Comparison of ENCODE assay signal across 17 cellular contexts in the genomic region with DNA sequence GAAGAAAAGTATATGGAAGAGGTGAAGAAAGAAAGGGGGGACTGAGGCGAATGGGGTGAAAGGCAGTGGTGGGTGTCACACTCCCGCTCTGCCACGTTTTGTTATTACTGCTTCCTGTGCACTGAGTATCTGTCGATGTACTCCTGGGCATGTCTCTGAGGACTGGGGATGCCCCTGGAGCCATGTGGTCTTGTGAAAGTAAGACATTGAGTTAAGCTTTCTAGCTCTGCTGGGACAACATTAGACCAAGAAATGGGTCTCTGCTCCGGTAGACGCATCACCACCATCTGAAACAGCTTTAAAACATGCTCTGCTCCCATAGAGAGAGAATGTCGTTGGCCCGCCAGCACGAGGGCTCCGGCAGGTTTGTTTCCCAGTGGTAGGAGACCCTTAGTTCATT. TPM values are rescaled to one million over a fixed set of nuclear protein-coding genes. Genes with fewer than 3 reads are reported as not detected.
DNase-seq lines count a peak whose midpoint lies in the region; ATAC-seq, FAIRE-seq and TF ChIP-seq lines count a peak whose summit lies in the region.
"Had no signal": no experiment of that assay in that cellular context is flagged by ENCODE, and none has a peak within 500 bp of the region (broad histone marks: within the 10 kb centered on the region; RNA-seq: fewer than 3 reads in every experiment).

No MANE protein-coding gene starts in this region.

- H3K4me1 Mint-ChIP-seq in activated T-helper 17 cell treated with anti-CD3 and anti-CD28 coated beads, Interleukin-2, amount 50 U/mL, for 72 hours, result peaks cover 37% of the 10 kb centered on the region

- no peaks in the 10 kb centered on the region for H3K36me3 Mint-ChIP-seq in activated T-helper 17 cell treated with anti-CD3 and anti-CD28 coated beads, Interleukin-2, amount 50 U/mL, for 72 hours (ENCODE audit: low read depth)

- no peaks in the 10 kb centered on the region for H3K36me3 ChIP-seq in left lung
- H3K36me3 ChIP-seq: SJCRH30, uterus had no signal

- ATAC-seq in HG02852 (IDR thresholded peaks at IDR 0.05; ENCODE audit: unreplicated experiment), result peak; percentile 35
- ATAC-seq in activated T-helper 17 cell treated with anti-CD3 and anti-CD28 coated beads, Interleukin-2, amount 50 U/mL, for 72 hours (replicated peaks), result peak; percentile 53
- no peak for ATAC-seq in left lung
- ATAC-seq: body of pancreas, right cardiac atrium had no signal

- no peak overlapping the region for H3K27ac Mint-ChIP-seq in activated T-helper 17 cell treated with anti-CD3 and anti-CD28 coated beads, Interleukin-2, amount 50 U/mL, for 72 hours
- H3K27ac Mint-ChIP-seq: B cell, nephron progenitor cell had no signal

- H3K9me3 Mint-ChIP-seq in activated T-helper 17 cell treated with anti-CD3 and anti-CD28 coated beads, Interleukin-2, amount 50 U/mL, for 72 hours, result no peaks in the 10 kb centered on the region

- H3K4me1 ChIP-seq in left lung, result no peaks in the 10 kb centered on the region
- H3K4me1 ChIP-seq: body of pancreas, SJCRH30, uterus had no signal

- no peaks in the 10 kb centered on the region for H3K9me3 ChIP-seq in left lung
- H3K9me3 ChIP-seq: body of pancreas, SJCRH30, uterus had no signal

- FAIRE-seq in GM12892 (lab: Jason Lieb, UNC), result peak; percentile 80

- peaks cover 0 to 7% of the 10 kb centered on the region in 2 donors for H3K27me3 ChIP-seq in left lung
- H3K27me3 ChIP-seq: body of pancreas, SJCRH30, uterus had no signal

- no peak for TF ChIP-seq CTCF in left lung (IDR thresholded peaks at IDR 0.05)

- intact Hi-C loops in left lung (cut with DNase I), result no loop called here

- H3K27me3 Mint-ChIP-seq in activated T-helper 17 cell treated with anti-CD3 and anti-CD28 coated beads, Interleukin-2, amount 50 U/mL, for 72 hours, result no peaks in the 10 kb centered on the region
- H3K27me3 Mint-ChIP-seq: B cell had no signal

- no peak overlapping the region for H3K4me3 ChIP-seq in left lung
- H3K4me3 ChIP-seq: body of pancreas, SJCRH30, uterus had no signal

- DNase-seq in GM12892 (ENCODE audit: insufficient read length) (no peak), GM19238 (ENCODE audit: insufficient read length, low spot score) (peak; percentile 50), islet precursor cell (no peak), LoVo (ENCODE audit: low spot score) (no peak), left lung (no peak)
- no peak for DNase-seq in activated effector memory CD4-positive, alpha-beta T cell treated with anti-CD3 and anti-CD28 coated beads, Interleukin-2, amount 50 U/mL, for 16 hours
- DNase-seq: body of pancreas, DMS 273 treated with DMSO at 0.1 percent for 48 hours, NCI-H1092, nephron progenitor cell, right cardiac atrium, SJCRH30, uterus had no signal

- no peak overlapping the region for H3K27ac ChIP-seq in left lung
- H3K27ac ChIP-seq: body of pancreas, SJCRH30, uterus had no signal

- H3K4me3 Mint-ChIP-seq in activated T-helper 17 cell treated with anti-CD3 and anti-CD28 coated beads, Interleukin-2, amount 50 U/mL, for 72 hours, result peak overlapping the region; percentile 52
- H3K4me3 Mint-ChIP-seq: B cell, nephron progenitor cell had no signal

- TF ChIP-seq POLR2A in GM12892 (IDR thresholded peaks at IDR 0.05; ENCODE audit: low read depth, low read length), result no peak

RNA-seq across cellular contexts. Expression of gene IRF4, which starts 40.0 kb away (rescaled TPM):
- polyA plus RNA-seq in GM12892 (2012; ENCODE audit: missing spikeins), result 248 TPM
- total RNA-seq in activated T-helper 17 cell treated with anti-CD3 and anti-CD28 coated beads, Interleukin-2, amount 50 U/mL, for 72 hours, result 100 to 1,000 TPM; 477 to 704 TPM
- 1 to 10 TPM; 3.4 to 7.0 TPM for total RNA-seq in left lung
- total RNA-seq: lung microvascular endothelial cell, SJCRH30 had no signal

Comparison
In these comparisons a context has a peak if more than half of its experiments do, and no peak if none do; other contexts are left out.
1. RNA of gene IRF4, which starts 40.0 kb away (total RNA-seq): 477 to 704 TPM in activated T-helper 17 cell treated with anti-CD3 and anti-CD28 coated beads, Interleukin-2, amount 50 U/mL, for 72 hours; 3.4 to 7.0 TPM in left lung; every median in the first group is over 10 times any median in the second.